ENCODE assay signal across 21 cellular contexts in genomic region chr5:67623078-67623477, GRCh38.
"Had no signal": no experiment of that assay in that cellular context is flagged by ENCODE, and none has a peak within 500 bp of the region (broad histone marks: within the 10 kb centered on the region; RNA-seq: fewer than 3 reads in every experiment).

No MANE protein-coding gene starts in this region.

- H3K27me3 ChIP-seq: dorsolateral prefrontal cortex, gastrocnemius medialis, neutrophil, pancreas, suprapubic skin, thyroid gland, vagina had no signal

- H3K9me3 ChIP-seq: gastrocnemius medialis, lower lobe of right lung, neutrophil, pancreas, suprapubic skin, thyroid gland, vagina had no signal

- ATAC-seq: left lobe of liver; lower lobe of right lung; natural killer cell; pancreas; sciatic nerve; stimulated activated naive CD8-positive, alpha-beta T cell treated with anti-CD3 and anti-CD28 coated beads, Interleukin-15, amount 100 ng/mL, for 72 hours had no signal

- H3K27ac ChIP-seq: coronary artery, dorsolateral prefrontal cortex, lower lobe of right lung, neutrophil, pancreas, suprapubic skin, thyroid gland, vagina had no signal

- H3K4me1 ChIP-seq: lower lobe of right lung, pancreas had no signal

- DNase-seq: dorsolateral prefrontal cortex; effector CD4-positive, alpha-beta T cell; gastrocnemius medialis; head of caudate nucleus; lower lobe of right lung; natural killer cell; pancreas; stimulated activated CD4-positive, alpha-beta T cell treated with anti-CD3 and anti-CD28 coated beads, Interleukin-12 subunit alpha, Interleukin-12 subunit beta, amount 100 ng/mL, for 4 hours; stimulated activated CD4-positive, alpha-beta T cell treated with anti-CD3 and anti-CD28 coated beads, Interleukin-1b, Interleukin-23, amount 100 ng/mL, for 48 hours; stimulated activated CD4-positive, alpha-beta T cell treated with anti-CD3 and anti-CD28 coated beads, Interleukin-4, amount 100 ng/mL, for 1 hour; stimulated activated CD8-positive, alpha-beta memory T cell treated with anti-CD3 and anti-CD28 coated beads, Interleukin-4, amount 100 ng/mL, for 48 hours; stimulated activated naive CD4-positive, alpha-beta T cell; stimulated activated naive CD8-positive, alpha-beta T cell treated with anti-CD3 and anti-CD28 coated beads, Interleukin-15, amount 100 ng/mL, for 72 hours; thyroid gland had no signal

- H3K36me3 ChIP-seq: gastrocnemius medialis, lower lobe of right lung, neutrophil, pancreas, suprapubic skin, thyroid gland, vagina had no signal

- H3K4me3 ChIP-seq: coronary artery, dorsolateral prefrontal cortex, gastrocnemius medialis, lower lobe of right lung, pancreas, smooth muscle cell, suprapubic skin, thyroid gland, vagina had no signal
